In the genomic region with DNA sequence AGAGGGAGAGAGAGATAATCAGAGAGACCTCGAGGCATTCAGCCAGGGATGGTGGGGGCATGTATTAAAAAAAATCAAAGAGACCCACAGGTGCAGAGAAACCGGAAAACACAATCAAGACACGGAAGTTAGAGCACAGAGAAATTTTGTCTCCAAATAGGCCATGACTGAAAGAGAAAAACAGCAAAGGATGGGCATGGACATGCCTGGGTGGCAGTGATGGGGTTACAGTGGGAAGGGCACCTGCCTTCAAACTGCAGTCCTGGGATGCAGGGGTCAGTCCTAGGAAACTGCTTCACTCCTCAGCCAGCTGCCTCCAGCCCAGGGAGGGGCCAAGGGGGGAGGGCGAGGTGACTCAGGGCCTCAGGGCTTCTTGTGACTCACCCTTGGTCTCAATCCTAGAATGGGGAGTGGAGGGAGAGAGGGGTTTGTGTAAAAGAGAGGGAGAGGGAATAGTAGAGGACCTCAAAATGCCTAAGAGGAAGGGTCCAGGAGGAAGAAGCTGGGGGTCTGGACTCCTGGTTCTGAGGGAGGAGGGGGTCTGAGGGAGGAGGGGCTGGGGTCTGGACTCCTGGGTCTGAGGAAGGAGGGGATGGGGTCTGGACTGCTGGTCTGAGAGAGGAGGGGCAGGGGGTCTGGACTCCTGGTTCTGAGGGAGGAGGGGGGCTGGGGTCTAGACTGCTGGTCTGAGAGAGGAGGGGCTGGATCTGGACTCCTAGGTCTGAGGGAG, we compare ENCODE assay signal across 7 cellular contexts. TPM values are rescaled to one million over a fixed set of nuclear protein-coding genes. Genes with fewer than 3 reads are reported as not detected.
A peak's percentile ranks its signal among the peaks of the same experiment; 100 is the strongest.
DNase-seq lines count a peak whose midpoint lies in the region; TF ChIP-seq lines count a peak whose summit lies in the region.

No MANE protein-coding gene starts in this region.

- H3K9me2 ChIP-seq in SU-DHL-6 (replicated peaks; ENCODE audit: insufficient read depth, low read length): no peaks in the 10 kb centered on the region

- peak overlapping the region; percentile 96 for H3K4me2 ChIP-seq in SU-DHL-6 (ENCODE audit: low read depth, low read length, poor library complexity, severe bottlenecking)
- H3K4me2 ChIP-seq in mesendoderm (ENCODE audit: low read length): no peak overlapping the region

- TF ChIP-seq POLR2A in uterus (IDR thresholded peaks at IDR 0.05): no peak

- peaks cover 26% of the 10 kb centered on the region for H3F3A ChIP-seq in SU-DHL-6 (ENCODE audit: insufficient read depth)

- no peak overlapping the region for H3K4ac ChIP-seq in mesendoderm (ENCODE audit: low read depth, low read length)

- H4K5ac ChIP-seq in mesendoderm (ENCODE audit: low read length): no peak overlapping the region

- H3K9me3 ChIP-seq in HEK293 (ENCODE audit: control insufficient read depth, insufficient read depth, low read depth, low read length): no peaks in the 10 kb centered on the region; the same call in 1 of the 2 replicates
- no peaks in the 10 kb centered on the region for H3K9me3 ChIP-seq in SU-DHL-6 (ENCODE audit: insufficient read depth, low read length)
- no peaks in the 10 kb centered on the region for H3K9me3 ChIP-seq in uterus

- H3K4me3 ChIP-seq in HEK293 (ENCODE audit: low read depth, low read length): no peak overlapping the region
- no peak overlapping the region for H3K4me3 ChIP-seq in SU-DHL-6 (ENCODE audit: insufficient read depth, low read length, poor library complexity, severe bottlenecking)
- H3K4me3 ChIP-seq in mesendoderm (ENCODE audit: low read length): no peak overlapping the region
- H3K4me3 ChIP-seq in uterus: no peak overlapping the region

- peak overlapping the region; percentile 28; the same call in 1 of the 2 replicates for H3K27ac ChIP-seq in HEK293 (ENCODE audit: extremely low read depth, low read depth, low read length)
- H3K27ac ChIP-seq in SU-DHL-6 (ENCODE audit: low read depth, low read length): peak overlapping the region; percentile 97
- no peak overlapping the region for H3K27ac ChIP-seq in mesendoderm (ENCODE audit: low read depth, low read length)
- H3K27ac ChIP-seq in uterus: peak overlapping the region; percentile 9 to 33

- intact Hi-C loops in uterus (cut with DNase I; ENCODE audit: low total_unique reads): loop anchor here (5.0 kb wide), 1 partner anchor 37 kb away; no protein-coding TSS in a partner anchor

- peaks cover 18% of the 10 kb centered on the region for H3K79me2 ChIP-seq in SU-DHL-6 (ENCODE audit: insufficient read depth, low read length)
- H3K79me2 ChIP-seq in mesendoderm (ENCODE audit: control insufficient read depth, insufficient read depth, low read length): no peaks in the 10 kb centered on the region

- H2BK120ac ChIP-seq in mesendoderm (ENCODE audit: low read depth, low read length): no peak overlapping the region

- H3K23ac ChIP-seq in mesendoderm (ENCODE audit: low read length): no peak overlapping the region

- no peak overlapping the region for H2BK15ac ChIP-seq in mesendoderm (replicated peaks; ENCODE audit: low read depth)

- peak overlapping the region; percentile 34 for H2AFZ ChIP-seq in SU-DHL-6 (ENCODE audit: low read depth, low read length, severe bottlenecking)

- H3K27me3 ChIP-seq in SU-DHL-6 (ENCODE audit: low read length): no peaks in the 10 kb centered on the region
- no peaks in the 10 kb centered on the region for H3K27me3 ChIP-seq in mesendoderm (ENCODE audit: insufficient read depth, low read length, poor library complexity)
- no peaks in the 10 kb centered on the region for H3K27me3 ChIP-seq in uterus

- no CpG with 5 or more reads among the region's 4 CpGs for WGBS in mesendoderm (ENCODE audit: extremely low coverage, insufficient coverage, low lambda C conversion rate)

- H2BK5ac ChIP-seq in mesendoderm (ENCODE audit: low read length): no peak overlapping the region

- no peak overlapping the region for H2AK5ac ChIP-seq in mesendoderm (ENCODE audit: low read length)

- H3K4me1 ChIP-seq in HEK293 (ENCODE audit: control insufficient read depth, insufficient read depth, low read length): no peaks in the 10 kb centered on the region; the same call in 1 of the 2 replicates
- H3K4me1 ChIP-seq in mesendoderm (ENCODE audit: control insufficient read depth, low read depth, low read length): no peaks in the 10 kb centered on the region
- no peaks in the 10 kb centered on the region for H3K4me1 ChIP-seq in uterus

- peak; percentile 80 for DNase-seq in amniotic epithelial cell (ENCODE audit: low read depth)
- DNase-seq in mesendoderm: peak; percentile 83
- DNase-seq in uterus: no peak
- DNase-seq in cerebellar nuclear complex (lab: John Stamatoyannopoulos, UW): no peak
- no peak for DNase-seq in NCI-H524 (lab: John Stamatoyannopoulos, UW)

- H3K9ac ChIP-seq in SU-DHL-6 (ENCODE audit: low read length) (peak overlapping the region; percentile 79), mesendoderm (ENCODE audit: low read length) (no peak overlapping the region)

- H3K79me1 ChIP-seq in mesendoderm (ENCODE audit: low read length): no peaks in the 10 kb centered on the region

- H4K20me1 ChIP-seq in SU-DHL-6 (ENCODE audit: low read depth, low read length): no peaks in the 10 kb centered on the region

- POLR2A ChIA-PET in HEK293 (lab: Yijun Ruan, JAX): interaction anchor here (0.6 to 1.9 kb wide), 4 partner anchors 13 to 39 kb away, joined by 3 to 10 read pairs (median 6); partner anchors contain the start of gene SMG9

- H3K36me3 ChIP-seq in HEK293 (ENCODE audit: control insufficient read depth in 2 of 2, insufficient read depth in 1 of 2, low read length in 2 of 2): no peaks in the 10 kb centered on the region; a peak in 1 of 3 replicates
- H3K36me3 ChIP-seq in SU-DHL-6 (ENCODE audit: low read length): no peaks in the 10 kb centered on the region
- H3K36me3 ChIP-seq in mesendoderm (ENCODE audit: control insufficient read depth, insufficient read depth, low read length): no peaks in the 10 kb centered on the region
- H3K36me3 ChIP-seq in uterus: no peaks in the 10 kb centered on the region

- H3K18ac ChIP-seq in mesendoderm (ENCODE audit: low read length): no peak overlapping the region

- no peak overlapping the region for H4K8ac ChIP-seq in mesendoderm (ENCODE audit: low read depth, low read length)

- CTCF ChIA-PET in HEK293 (lab: Yijun Ruan, JAX): interaction anchor here (0.6 to 15.3 kb wide), 29 partner anchors 8 to 1600 kb away, joined by 3 to 213 read pairs (median 5); partner anchors contain the start of genes IRGC and SMG9

- TF ChIP-seq CTCF in HEK293 (tag by site-specific recombination; IDR thresholded peaks at IDR 0.05) (no peak), SU-DHL-6 (IDR thresholded peaks at IDR 0.05; ENCODE audit: insufficient read depth, low read length, poor library complexity, severe bottlenecking) (no peak), uterus (IDR thresholded peaks at IDR 0.05) (no peak)

- H3K56ac ChIP-seq in mesendoderm (ENCODE audit: low read length): no peak overlapping the region

TF ChIP-seq in HEK293, 187 proteins besides CTCF, POLR2A, EP300 and RAD21 (continues in another document):
- TF ChIP-seq, protein P1, sequence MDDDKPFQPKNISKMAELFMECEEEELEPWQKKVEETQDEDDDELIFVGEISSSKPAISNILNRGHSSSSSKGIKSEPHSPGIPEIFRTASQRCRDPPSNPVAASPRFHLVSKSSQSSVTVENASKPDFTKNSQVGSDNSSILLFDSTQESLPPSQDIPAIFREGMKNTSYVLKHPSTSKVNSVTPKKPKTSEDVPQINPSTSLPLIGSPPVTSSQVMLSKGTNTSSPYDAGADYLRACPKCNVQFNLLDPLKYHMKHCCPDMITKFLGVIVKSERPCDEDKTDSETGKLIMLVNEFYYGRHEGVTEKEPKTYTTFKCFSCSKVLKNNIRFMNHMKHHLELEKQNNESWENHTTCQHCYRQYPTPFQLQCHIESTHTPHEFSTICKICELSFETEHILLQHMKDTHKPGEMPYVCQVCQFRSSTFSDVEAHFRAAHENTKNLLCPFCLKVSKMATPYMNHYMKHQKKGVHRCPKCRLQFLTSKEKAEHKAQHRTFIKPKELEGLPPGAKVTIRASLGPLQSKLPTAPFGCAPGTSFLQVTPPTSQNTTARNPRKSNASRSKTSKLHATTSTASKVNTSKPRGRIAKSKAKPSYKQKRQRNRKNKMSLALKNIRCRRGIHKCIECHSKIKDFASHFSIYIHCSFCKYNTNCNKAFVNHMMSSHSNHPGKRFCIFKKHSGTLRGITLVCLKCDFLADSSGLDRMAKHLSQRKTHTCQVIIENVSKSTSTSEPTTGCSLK (tag by site-specific recombination; IDR thresholded peaks at IDR 0.05): no peak
- TF ChIP-seq, protein P2, sequence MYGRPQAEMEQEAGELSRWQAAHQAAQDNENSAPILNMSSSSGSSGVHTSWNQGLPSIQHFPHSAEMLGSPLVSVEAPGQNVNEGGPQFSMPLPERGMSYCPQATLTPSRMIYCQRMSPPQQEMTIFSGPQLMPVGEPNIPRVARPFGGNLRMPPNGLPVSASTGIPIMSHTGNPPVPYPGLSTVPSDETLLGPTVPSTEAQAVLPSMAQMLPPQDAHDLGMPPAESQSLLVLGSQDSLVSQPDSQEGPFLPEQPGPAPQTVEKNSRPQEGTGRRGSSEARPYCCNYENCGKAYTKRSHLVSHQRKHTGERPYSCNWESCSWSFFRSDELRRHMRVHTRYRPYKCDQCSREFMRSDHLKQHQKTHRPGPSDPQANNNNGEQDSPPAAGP (tag by site-specific recombination; IDR thresholded peaks at IDR 0.05): peak; percentile 88
- TF ChIP-seq ZNF10 (tag by site-specific recombination; IDR thresholded peaks at IDR 0.05) (no peak), TCF7L2 (IDR thresholded peaks at IDR 0.05; ENCODE audit: borderline replicate concordance, low read depth, low read length) (no peak), ZSCAN30 (tag by site-specific recombination; IDR thresholded peaks at IDR 0.05) (no peak), GLI2 (tag by site-specific recombination; IDR thresholded peaks at IDR 0.05; ENCODE audit: borderline replicate concordance, low read depth) (no peak), ZNF174 (tag by site-specific recombination; IDR thresholded peaks at IDR 0.05) (no peak), ZNF274 (IDR thresholded peaks at IDR 0.05; ENCODE audit: low read length) (no peak), ZNF274 (tag by site-specific recombination; IDR thresholded peaks at IDR 0.05; ENCODE audit: borderline replicate concordance) (no peak), ZNF560 (tag by site-specific recombination; IDR thresholded peaks at IDR 0.05; ENCODE audit: borderline replicate concordance) (no peak), ZNF391 (tag by site-specific recombination; IDR thresholded peaks at IDR 0.05; ENCODE audit: borderline replicate concordance, low read depth) (0 out of 2 replicates have a peak, but pooled peaks have one; percentile 13)

RNA-seq across cellular contexts. Expression of gene KCNN4, which starts 3.6 kb away (rescaled TPM):
- polyA plus RNA-seq in mesendoderm (2013, experiment 1 of 2): not detected
- 0.04 TPM for polyA plus RNA-seq in mesendoderm (2013, experiment 2 of 2)
- total RNA-seq in uterus: 1 to 10 TPM in 3 of 4 donors, under 1 TPM in 1; 0.77 to 9.2 (median 5.6) TPM

RNA-seq across cellular contexts. Expression of gene LYPD5, which starts 17.8 kb away (rescaled TPM):
- polyA plus RNA-seq in mesendoderm (2013, experiment 1 of 2): 0.24 TPM
- polyA plus RNA-seq in mesendoderm (2013, experiment 2 of 2): 0.15 TPM
- total RNA-seq in uterus: 1 to 10 TPM in 2 of 4 donors, under 1 TPM in 2; 0.51 to 1.9 (median 0.88) TPM

RNA-seq across cellular contexts. Expression of gene SMG9, which starts 29.7 kb away (rescaled TPM):
- 12.2 TPM for polyA plus RNA-seq in mesendoderm (2013, experiment 1 of 2)
- 11.9 TPM for polyA plus RNA-seq in mesendoderm (2013, experiment 2 of 2)
- 10 to 100 TPM; 14.9 to 44.9 (median 27.2) TPM for total RNA-seq in uterus

RNA-seq across cellular contexts. Expression of gene ZNF283, which starts 42.7 kb away (rescaled TPM):
- 3.2 TPM for polyA plus RNA-seq in mesendoderm (2013, experiment 1 of 2)
- 3.0 TPM for polyA plus RNA-seq in mesendoderm (2013, experiment 2 of 2)
- total RNA-seq in uterus: 10 to 100 TPM in 3 of 4 donors, 1 to 10 TPM in 1; 1.8 to 52.6 (median 14.1) TPM

Comparison
In these comparisons a context has a peak if more than half of its experiments do, and no peak if none do; other contexts are left out.
1. DNase-seq: peak in amniotic epithelial cell (single experiment) and mesendoderm (single experiment); none in uterus (0 of 2), cerebellar nuclear complex (0 of 2) and NCI-H524 (0 of 2).